ENCODE assay signal across 8 cellular contexts in the genomic region with DNA sequence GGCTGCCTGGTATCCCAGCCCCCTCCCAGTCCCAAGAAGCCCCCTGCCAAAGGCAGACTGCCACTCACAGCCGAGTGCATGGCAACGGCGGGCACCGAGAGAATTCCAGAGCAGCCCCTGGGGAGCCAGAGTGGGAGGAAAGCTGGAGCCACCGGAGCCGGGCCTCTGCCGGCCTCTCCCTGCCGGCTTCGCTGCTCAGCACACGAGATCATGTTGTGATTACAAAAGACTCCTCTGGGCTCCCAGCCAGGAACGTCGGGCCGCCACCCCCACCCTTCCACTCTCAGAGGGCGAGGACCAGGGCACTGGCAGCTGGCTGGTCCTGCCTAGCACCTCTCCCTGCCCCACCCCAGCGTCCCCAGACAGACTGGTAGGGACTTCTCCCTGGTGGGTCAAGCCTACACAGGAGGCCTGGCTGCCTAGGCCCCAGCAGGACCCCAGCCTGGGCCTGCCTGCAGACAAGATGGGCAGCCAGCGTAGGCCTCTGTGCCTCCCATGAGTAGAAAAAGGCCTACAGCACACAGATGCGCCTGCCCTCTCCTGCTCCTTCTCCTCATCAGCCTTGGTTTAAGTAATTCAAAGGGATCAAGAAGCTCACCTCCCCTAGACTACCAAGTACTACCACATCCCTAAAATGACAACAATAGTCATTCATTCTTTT. TPM values are rescaled to one million over a fixed set of nuclear protein-coding genes. Genes with fewer than 3 reads are reported as not detected.
DNase-seq lines count a peak whose midpoint lies in the region; ATAC-seq, FAIRE-seq and TF ChIP-seq lines count a peak whose summit lies in the region.

A gene (minus strand): TSS at position 200 of the 661 bp plus-strand sequence. CDS start 120 bp downstream, at position 80.

- ATAC-seq in GM18858 (IDR thresholded peaks at IDR 0.05; ENCODE audit: unreplicated experiment) (no peak), GM19452 (IDR thresholded peaks at IDR 0.05; ENCODE audit: unreplicated experiment) (no peak)
- no peak for ATAC-seq in CD8-positive, alpha-beta T cell

- H3K9me1 ChIP-seq in keratinocyte (ENCODE audit: control insufficient read depth, extremely low read depth, insufficient read depth, low read length), result no peaks in the 10 kb centered on the region

- peak within 1 kb of the TSS; percentile 97 for H3K4me2 ChIP-seq in keratinocyte (ENCODE audit: control insufficient read depth, extremely low read depth, insufficient read depth, low read depth, low read length)

- H3K27me3 ChIP-seq in breast epithelium (no peaks in the 10 kb centered on the region), keratinocyte (ENCODE audit: control insufficient read depth, extremely low read depth, insufficient read depth, low read length) (no peaks in the 10 kb centered on the region)
- H3K27me3 ChIP-seq in CD8-positive, alpha-beta T cell (ENCODE audit: insufficient read depth, low read length), result no peaks in the 10 kb centered on the region

- H3K27ac ChIP-seq in breast epithelium, result peak within 1 kb of the TSS; percentile 96 to 97
- peak within 1 kb of the TSS; percentile 91 for H3K27ac ChIP-seq in keratinocyte (ENCODE audit: control insufficient read depth, insufficient read depth, low read length)
- no peak within 1 kb of the TSS for H3K27ac ChIP-seq in CD8-positive, alpha-beta T cell (ENCODE audit: low read depth, low read length)

- TF ChIP-seq POLR2A in breast epithelium (IDR thresholded peaks at IDR 0.05), result no peak

- CTCF ChIA-PET in CD8-positive, alpha-beta T cell (lab: Charles Lee), result interaction anchor here (0.5 to 21.1 kb wide), 11 partner anchors 9 to 386 kb away, joined by 3 to 497 read pairs (median 6); a partner anchor contains a TSS

- H3K4me3 ChIP-seq in breast epithelium, result peak within 1 kb of the TSS; percentile 36 to 67 (median 44)
- H3K4me3 ChIP-seq in keratinocyte (ENCODE audit: control insufficient read depth in 2 of 3, extremely low read depth in 1 of 3, insufficient read depth in 2 of 3, low read depth in 1 of 3, low read length in 3 of 3), result peak within 1 kb of the TSS; percentile 74 to 90 (median 75)
- no peak within 1 kb of the TSS for H3K4me3 ChIP-seq in CD8-positive, alpha-beta T cell (ENCODE audit: low read depth, low read length)

- H3K4me1 ChIP-seq in breast epithelium (peaks cover 27 to 53% of the 10 kb centered on the region in 2 donors), keratinocyte (ENCODE audit: control insufficient read depth, extremely low read depth, insufficient read depth, low read length) (peaks cover 81% of the 10 kb centered on the region)
- no peaks in the 10 kb centered on the region for H3K4me1 ChIP-seq in CD8-positive, alpha-beta T cell (ENCODE audit: insufficient read depth, low read length)

- H3K36me3 Mint-ChIP-seq in CD8-positive, alpha-beta T cell, result no peaks in the 10 kb centered on the region

- H2AFZ ChIP-seq in keratinocyte (ENCODE audit: control insufficient read depth, low read length), result peak within 1 kb of the TSS; percentile 59

- peaks cover 35% of the 10 kb centered on the region for H3K79me2 ChIP-seq in keratinocyte (ENCODE audit: control insufficient read depth, insufficient read depth, low read length)

- H3K4me3 Mint-ChIP-seq in CD8-positive, alpha-beta T cell, result no peak within 1 kb of the TSS

- intact Hi-C loops in breast epithelium (cut with DNase I; ENCODE audit: low total_unique reads), result no loop called here
- intact Hi-C loops in CD8-positive, alpha-beta T cell (cut with DNase I, micrococcal nuclease), result no loop called here

- peak; percentile 56 for FAIRE-seq in keratinocyte (lab: Jason Lieb, UNC)

- dilution Hi-C loops in keratinocyte (cut with MboI; ENCODE audit: extremely low pct_ligation_motif_present, low sequenced_read_pairs), result no loop called here

- H3K9me3 Mint-ChIP-seq in CD8-positive, alpha-beta T cell, result no peaks in the 10 kb centered on the region

- peaks cover 5% of the 10 kb centered on the region for H3K4me1 Mint-ChIP-seq in CD8-positive, alpha-beta T cell (ENCODE audit: low read depth)

- no peak for TF ChIP-seq CTCF in breast epithelium (IDR thresholded peaks at IDR 0.05)
- TF ChIP-seq CTCF in keratinocyte (optimal IDR thresholded peaks at IDR 0.05 in 1 of 3, IDR thresholded peaks at IDR 0.05 in 1 of 3, conservative IDR thresholded peaks at IDR 0.05 in 1 of 3; ENCODE audit: extremely low read depth in 1 of 3, insufficient read depth in 2 of 3, low read length in 3 of 3), result no peak
- no peak for TF ChIP-seq CTCF in CD8-positive, alpha-beta T cell (IDR thresholded peaks at IDR 0.05)

- H3K36me3 ChIP-seq in breast epithelium (no peaks in the 10 kb centered on the region), keratinocyte (ENCODE audit: control insufficient read depth in 2 of 2, extremely low read depth in 1 of 2, insufficient read depth in 2 of 2, low read length in 2 of 2) (peaks cover 14 to 19% of the 10 kb centered on the region in 2 experiments)
- no peaks in the 10 kb centered on the region for H3K36me3 ChIP-seq in CD8-positive, alpha-beta T cell (ENCODE audit: insufficient read depth, low read length)

- H4K20me1 ChIP-seq in keratinocyte (ENCODE audit: control insufficient read depth, extremely low read depth, insufficient read depth, low read length), result no peaks in the 10 kb centered on the region

- peak; percentile 51 for DNase-seq in GOT3 (lab: John Stamatoyannopoulos, UW)
- DNase-seq in NCI-H524 (lab: John Stamatoyannopoulos, UW), result peak; percentile 63 to 88
- peak; percentile 89 to 96 for DNase-seq in breast epithelium (ENCODE audit: low spot score in 2 of 2)
- DNase-seq in keratinocyte (ENCODE audit: low read depth, low spot score), result no peak
- DNase-seq in smooth muscle cell of the brain vasculature (ENCODE audit: low read depth, low spot score), result peak; percentile 58
- no peak for DNase-seq in CD8-positive, alpha-beta T cell

- H3K27ac Mint-ChIP-seq in CD8-positive, alpha-beta T cell, result no peak within 1 kb of the TSS

- POLR2A ChIA-PET in CD8-positive, alpha-beta T cell (lab: Charles Lee), result no interaction called here

- peak within 1 kb of the TSS; percentile 96 for H3K9ac ChIP-seq in keratinocyte (ENCODE audit: control insufficient read depth, extremely low read depth, insufficient read depth, low read length)

- H3K27me3 Mint-ChIP-seq in CD8-positive, alpha-beta T cell (ENCODE audit: low read depth), result peaks cover 2% of the 10 kb centered on the region

- H3K9me3 ChIP-seq in breast epithelium (no peaks in the 10 kb centered on the region), keratinocyte (ENCODE audit: control insufficient read depth, low read depth, low read length) (no peaks in the 10 kb centered on the region)
- no peaks in the 10 kb centered on the region for H3K9me3 ChIP-seq in CD8-positive, alpha-beta T cell (ENCODE audit: low read length)

RNA-seq across cellular contexts. Expression of the gene that starts here (rescaled TPM):
- total RNA-seq in breast epithelium, result 10 to 100 TPM in 1 of 3 donors, 1 to 10 TPM in 2; 4.0 to 14.1 (median 9.4) TPM
- polyA plus RNA-seq in keratinocyte, result 6.3 to 9.6 TPM (median 7.4 TPM) in 3 replicates
- 32.3 TPM for polyA plus RNA-seq in keratinocyte (2011; ENCODE audit: low read depth)
- polyA plus RNA-seq in keratinocyte (2011; cell fraction: cytosol; rRNA removed), result 7.6 and 13.9 TPM in 2 replicates
- 105 and 122 TPM in 2 replicates for polyA plus RNA-seq in keratinocyte (2011; cell fraction: nucleus; rRNA removed)
- polyA plus RNA-seq in keratinocyte (2012; ENCODE audit: low replicate concordance), result 22.8 and 85.9 TPM in 2 replicates
- 27.3 to 109 TPM (median 58.7 TPM) in 3 replicates for polyA minus RNA-seq in keratinocyte
- 16.5 TPM for polyA minus RNA-seq in keratinocyte (2011; cell fraction: cytosol; rRNA and poly(A)+ RNA removed)
- 44.7 and 58.6 TPM in 2 replicates for polyA minus RNA-seq in keratinocyte (2011; cell fraction: nucleus; rRNA and poly(A)+ RNA removed)
- 1 to 10 TPM in 1 of 2 experiments, under 1 TPM in 1; 0.60 to 1.1 TPM for total RNA-seq in CD8-positive, alpha-beta T cell

Comparison
In these comparisons a context has a peak if more than half of its experiments do, and no peak if none do; other contexts are left out.
1. DNase-seq: peak in GOT3 (single experiment), NCI-H524 (2 of 2), breast epithelium (2 of 2) and smooth muscle cell of the brain vasculature (single experiment); none in keratinocyte (single experiment) and CD8-positive, alpha-beta T cell (0 of 7).